ENCODE assay signal across 5 cellular contexts in the genomic region with DNA sequence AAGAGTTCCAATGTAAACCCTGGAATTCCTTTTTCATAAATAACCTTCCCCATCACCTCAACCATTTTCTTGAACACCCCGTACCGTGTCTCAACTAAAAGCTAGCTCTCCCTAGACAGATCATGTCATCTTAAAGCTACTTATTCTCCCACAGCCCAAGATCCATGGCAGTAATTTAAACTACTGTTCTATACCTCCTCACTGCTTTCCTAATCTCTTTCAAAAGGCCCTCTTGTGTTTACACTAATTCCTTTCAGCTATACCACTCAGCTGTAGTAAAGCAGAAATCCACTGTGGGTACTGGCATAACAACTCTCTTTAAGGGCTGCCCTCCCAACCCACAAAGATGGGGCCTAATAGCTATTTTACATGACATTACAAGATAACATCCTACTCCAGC.
"Had no signal": no experiment of that assay in that cellular context is flagged by ENCODE, and none has a peak within 500 bp of the region (broad histone marks: within the 10 kb centered on the region; RNA-seq: fewer than 3 reads in every experiment).

No MANE protein-coding gene starts in this region.

- H3K4me1 Mint-ChIP-seq: H9 had no signal

- H3K9me3 Mint-ChIP-seq: H9 had no signal

- DNase-seq: GOT3, H9, HCEC 1CT, IMR-90 had no signal

- ATAC-seq: K562 had no signal

- H3K4me3 Mint-ChIP-seq: H9 had no signal

- H3K27ac Mint-ChIP-seq: H9 had no signal

- H3K4me3 ChIP-seq: K562 had no signal
